1 cellular context compared by ENCODE assay signal in genomic region chr15:82749951-82750830, GRCh38.
TF ChIP-seq lines count a peak whose summit lies in the region.

No MANE protein-coding gene starts in this region.

TF ChIP-seq in K562, 482 proteins besides CTCF, POLR2A, EP300 and RAD21 (continued from another document and continues in another):
- TF ChIP-seq MLX (CRISPR knock-in tag; conservative IDR thresholded peaks at IDR 0.05) (no peak), RFX7 (CRISPR knock-in tag; IDR thresholded peaks at IDR 0.05) (no peak), SNIP1 (IDR thresholded peaks at IDR 0.05; ENCODE audit: low read depth) (no peak), ZBTB49 (CRISPR knock-in tag; IDR thresholded peaks at IDR 0.05; ENCODE audit: borderline replicate concordance) (no peak), ZNF764 (CRISPR knock-in tag; IDR thresholded peaks at IDR 0.05; ENCODE audit: low read depth) (peak; percentile 52; the same call in 1 of the 2 replicates), PRMT5 (CRISPR knock-in tag; IDR thresholded peaks at IDR 0.05) (no peak), U2AF2 (optimal IDR thresholded peaks at IDR 0.05; ENCODE audit: low read depth, low read length) (no peak), PML (IDR thresholded peaks at IDR 0.05; ENCODE audit: low read length) (peak; percentile 86), BDP1 (IDR thresholded peaks at IDR 0.05; ENCODE audit: insufficient read depth, insufficient read length) (no peak), CREB3L1 (IDR thresholded peaks at IDR 0.05; ENCODE audit: borderline replicate concordance, low read depth) (peak; percentile 93), ELF2 (CRISPR knock-in tag; IDR thresholded peaks at IDR 0.05) (no peak), CBFB (CRISPR knock-in tag; IDR thresholded peaks at IDR 0.05) (no peak), ZNF263 (CRISPR knock-in tag; IDR thresholded peaks at IDR 0.05; ENCODE audit: borderline replicate concordance) (no peak; the same call in 1 of the 2 replicates), CGGBP1 (CRISPR knock-in tag; IDR thresholded peaks at IDR 0.05) (no peak), GATAD2B (IDR thresholded peaks at IDR 0.05; ENCODE audit: borderline replicate concordance) (no peak), ZNF76 (CRISPR knock-in tag; IDR thresholded peaks at IDR 0.05; ENCODE audit: borderline replicate concordance) (no peak), NEUROD1 (IDR thresholded peaks at IDR 0.05; ENCODE audit: borderline replicate concordance, low read depth, low read length, partially characterized antibody) (peak; percentile 71), ZBTB17 (CRISPR knock-in tag; IDR thresholded peaks at IDR 0.05) (no peak), ZNF134 (CRISPR knock-in tag; conservative IDR thresholded peaks at IDR 0.05) (no peak), BCLAF1 (IDR thresholded peaks at IDR 0.05; ENCODE audit: borderline replicate concordance in 1 of 2, control insufficient read depth in 1 of 2, low read depth in 2 of 2, low read length in 1 of 2) (no peak), UBTF (IDR thresholded peaks at IDR 0.05; ENCODE audit: borderline replicate concordance in 1 of 2, low read depth in 2 of 2, low read length in 2 of 2) (peak in 1 of 2 experiments; percentile 51; a peak in 1 of 4 replicates), PATZ1 (CRISPR knock-in tag; IDR thresholded peaks at IDR 0.05; ENCODE audit: borderline replicate concordance) (no peak), ZSCAN32 (CRISPR knock-in tag; IDR thresholded peaks at IDR 0.05) (no peak), BCOR (IDR thresholded peaks at IDR 0.05) (0 out of 2 replicates have a peak, but pooled peaks have one; percentile 6), ZNF232 (CRISPR knock-in tag; IDR thresholded peaks at IDR 0.05) (no peak), KDM5B (IDR thresholded peaks at IDR 0.05; ENCODE audit: insufficient replicate concordance, low read depth, low read length) (peak; percentile 96), ZNF444 (CRISPR knock-in tag; IDR thresholded peaks at IDR 0.05) (no peak), AFF4 (CRISPR knock-in tag; IDR thresholded peaks at IDR 0.05) (no peak; the same call in 1 of the 2 replicates), TAF1 (IDR thresholded peaks at IDR 0.05; ENCODE audit: control insufficient read depth, extremely low read depth, insufficient read depth, low read length, severe bottlenecking) (peak; percentile 93), SRSF1 (IDR thresholded peaks at IDR 0.05; ENCODE audit: low read depth, low read length) (no peak), ZNF121 (CRISPR knock-in tag; conservative IDR thresholded peaks at IDR 0.05) (no peak), SMARCA4 (IDR thresholded peaks at IDR 0.05) (no peak), CHAMP1 (IDR thresholded peaks at IDR 0.05) (no peak), ZNF408 (CRISPR knock-in tag; IDR thresholded peaks at IDR 0.05; ENCODE audit: low read depth) (no peak), ZEB2 (IDR thresholded peaks at IDR 0.05) (no peak), ZNF217 (CRISPR knock-in tag; IDR thresholded peaks at IDR 0.05) (no peak), RBM17 (IDR thresholded peaks at IDR 0.05; ENCODE audit: borderline replicate concordance, low read depth, low read length) (no peak), HBP1 (CRISPR knock-in tag; IDR thresholded peaks at IDR 0.05) (no peak)
